In the genomic region with DNA sequence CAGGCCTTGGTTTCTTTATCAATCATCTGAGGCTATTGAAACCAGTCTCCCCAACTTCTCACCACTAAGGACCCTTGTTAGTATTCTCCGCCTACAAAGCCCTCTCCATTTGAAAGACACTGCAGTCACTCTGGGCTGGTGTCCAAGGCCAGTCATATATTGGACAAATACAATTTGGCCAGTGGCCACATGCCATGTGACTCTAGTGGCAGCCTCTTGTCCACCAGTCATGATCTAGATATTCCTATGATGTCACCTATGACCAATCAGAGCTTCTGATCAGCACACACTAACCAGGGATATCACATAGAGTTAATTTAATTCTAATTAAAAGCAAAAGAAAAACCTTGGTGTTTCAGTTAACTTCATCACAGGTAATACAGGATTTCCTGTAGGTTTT, we compare ENCODE assay signal across 14 cellular contexts.
DNase-seq lines count a peak whose midpoint lies in the region; ATAC-seq, FAIRE-seq and TF ChIP-seq lines count a peak whose summit lies in the region.
"Had no signal": no experiment of that assay in that cellular context is flagged by ENCODE, and none has a peak within 500 bp of the region (broad histone marks: within the 10 kb centered on the region; RNA-seq: fewer than 3 reads in every experiment).

No MANE protein-coding gene starts in this region.

- H3K4me1 ChIP-seq in HAP-1 = no peaks in the 10 kb centered on the region

- FAIRE-seq in bronchial epithelial cell (lab: Jason Lieb, UNC) = no peak
- FAIRE-seq: HTR-8/SVneo had no signal

- H3K9me3 ChIP-seq in HAP-1 = no peaks in the 10 kb centered on the region

- H3K4me3 ChIP-seq in bronchial epithelial cell (ENCODE audit: low read depth, low read length) (no peak overlapping the region), HAP-1 (no peak overlapping the region)
- H3K4me3 ChIP-seq: SK-N-MC had no signal

- H3K27me3 ChIP-seq in bronchial epithelial cell (ENCODE audit: control insufficient read depth, insufficient read depth, low read length) (no peaks in the 10 kb centered on the region), HAP-1 (ENCODE audit: low read depth) (peaks cover 17% of the 10 kb centered on the region; the same call in 1 of the 2 replicates)

- no peak for TF ChIP-seq CTCF in bronchial epithelial cell (IDR thresholded peaks at IDR 0.05; ENCODE audit: insufficient read depth, low read length, severe bottlenecking)

- ATAC-seq in GM18498 (IDR thresholded peaks at IDR 0.05; ENCODE audit: unreplicated experiment) = no peak
- ATAC-seq: activated CD8-positive, alpha-beta memory T cell treated with anti-CD3 and anti-CD28 coated beads, Interleukin-2, amount 10 ng/mL, durations not matched to agents 7 days and 5 days; activated naive CD4-positive, alpha-beta T cell treated with anti-CD3 and anti-CD28 coated beads, Interleukin-2, amount 50 U/mL, for 72 hours had no signal

- H3K36me3 ChIP-seq in bronchial epithelial cell (ENCODE audit: control insufficient read depth, insufficient read depth, low read length) = no peaks in the 10 kb centered on the region
- no peaks in the 10 kb centered on the region for H3K36me3 ChIP-seq in HAP-1 (replicated peaks)

- in situ Hi-C loops in HAP-1 (cut with MboI; ENCODE audit: low sequenced_read_pairs) = no loop called here

- peak; percentile 41 for DNase-seq in EH (ENCODE audit: low read depth)
- peak; percentile 11 for DNase-seq in NCI-H2081 treated with DMSO at 0.1 percent for 48 hours (lab: John Stamatoyannopoulos, UW)
- DNase-seq in bronchial epithelial cell (ENCODE audit: low read depth) = peak; percentile 19
- peak; percentile 13 for DNase-seq in myocyte (ENCODE audit: low read depth)
- no peak for DNase-seq in NK-92 treated with Interleukin-12 subunit alpha and Interleukin-12 subunit beta, amount 100 ng/mL, for 24 hours (lab: John Stamatoyannopoulos, UW)
- DNase-seq in HAP-1 (ENCODE audit: low spot score in 2 of 2) = no peak
- DNase-seq in stimulated activated CD4-positive, alpha-beta T cell treated with anti-CD3 and anti-CD28 coated beads, Interleukin-4, amount 100 ng/mL, for 24 hours = no peak
- DNase-seq: activated CD8-positive, alpha-beta memory T cell treated with anti-CD3 and anti-CD28 coated beads, Interleukin-2, amount 10 ng/mL, durations not matched to agents 7 days and 5 days; NCI-H1105 treated with DMSO at 0.1 percent for 48 hours; NCI-H526 treated with DMSO at 0.1 percent for 48 hours had no signal

Comparison
In these comparisons a context has a peak if more than half of its experiments do, and no peak if none do; other contexts are left out.
1. DNase-seq: peak in EH (single experiment), NCI-H2081 treated with DMSO at 0.1 percent for 48 hours (single experiment), bronchial epithelial cell (single experiment) and myocyte (single experiment); none in NK-92 treated with Interleukin-12 subunit alpha and Interleukin-12 subunit beta, amount 100 ng/mL, for 24 hours (single experiment), HAP-1 (0 of 2) and stimulated activated CD4-positive, alpha-beta T cell treated with anti-CD3 and anti-CD28 coated beads, Interleukin-4, amount 100 ng/mL, for 24 hours (single experiment).